In the genomic region with DNA sequence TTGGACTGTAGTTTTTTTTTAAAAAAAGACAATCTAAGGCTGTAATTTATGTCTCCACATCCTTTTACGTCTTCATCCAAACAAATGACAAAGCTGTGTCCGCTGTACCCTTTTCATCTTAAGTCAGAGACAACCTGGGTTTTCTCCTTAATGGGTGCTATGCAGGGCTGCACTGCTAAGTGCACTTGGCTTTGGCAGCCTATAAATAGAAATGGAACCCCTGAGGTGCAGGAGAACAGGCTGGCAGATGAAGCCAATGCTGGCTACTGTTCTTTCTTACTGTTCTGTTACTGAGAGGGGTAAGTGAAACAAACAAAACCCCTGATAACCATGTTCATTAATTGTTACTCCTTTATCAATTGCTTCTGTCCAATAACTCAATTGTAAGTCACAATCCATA, we compare ENCODE assay signal across 18 cellular contexts. TPM values are rescaled to one million over a fixed set of nuclear protein-coding genes. Genes with fewer than 3 reads are reported as not detected.
A peak's percentile ranks its signal among the peaks of the same experiment; 100 is the strongest.
DNase-seq lines count a peak whose midpoint lies in the region; ATAC-seq and TF ChIP-seq lines count a peak whose summit lies in the region.
"Had no signal": no experiment of that assay in that cellular context is flagged by ENCODE, and none has a peak within 500 bp of the region (broad histone marks: within the 10 kb centered on the region; RNA-seq: fewer than 3 reads in every experiment).

No MANE protein-coding gene starts in this region.

- DNase-seq in NCI-H2029 (lab: John Stamatoyannopoulos, UW), result peak; percentile 9
- DNase-seq in NCI-H2029 treated with DMSO at 0.1 percent for 48 hours (lab: John Stamatoyannopoulos, UW), result no peak
- DNase-seq in NCI-H2107 (lab: John Stamatoyannopoulos, UW), result peak; percentile 75
- peak; percentile 73 for DNase-seq in NCI-H510A treated with DMSO at 0.1 percent for 48 hours (lab: John Stamatoyannopoulos, UW)
- DNase-seq in upper lobe of left lung, result no peak
- DNase-seq in DMS 273 (lab: John Stamatoyannopoulos, UW; ENCODE audit: unreplicated experiment), result no peak
- DNase-seq: 8988T; BE2C; Calu3; CD4-positive, alpha-beta T cell; KG1; NCI-H524 treated with DMSO at 0.1 percent for 48 hours had no signal

- H3K27ac ChIP-seq in upper lobe of left lung, result no peak overlapping the region
- H3K27ac ChIP-seq: RWPE1 had no signal

- 68 to 78% methylated on average over 2 of the region's 2 CpGs for WGBS in upper lobe of left lung, 2 donors

- no peak overlapping the region for H3K4me3 ChIP-seq in upper lobe of left lung
- H3K4me3 ChIP-seq: GM23338 had no signal

- H3K27me3 ChIP-seq in upper lobe of left lung, result no peaks in the 10 kb centered on the region

- H3K9me3 ChIP-seq in upper lobe of left lung, result no peaks in the 10 kb centered on the region
- H3K9me3 ChIP-seq: BE2C had no signal

- no peaks in the 10 kb centered on the region for H3K4me1 ChIP-seq in upper lobe of left lung
- H3K4me1 ChIP-seq: BE2C had no signal

- no peak for TF ChIP-seq POLR2A in upper lobe of left lung (IDR thresholded peaks at IDR 0.05)

- TF ChIP-seq EP300 in upper lobe of left lung (IDR thresholded peaks at IDR 0.05), result no peak

- TF ChIP-seq CTCF in upper lobe of left lung (IDR thresholded peaks at IDR 0.05), result no peak

- ATAC-seq in HG02610 (IDR thresholded peaks at IDR 0.05; ENCODE audit: unreplicated experiment) (no peak), upper lobe of left lung (ENCODE audit: low FRiP score in 2 of 2) (no peak), GM18909 (IDR thresholded peaks at IDR 0.05; ENCODE audit: poor library complexity, unreplicated experiment) (no peak)
- ATAC-seq: GM23338, HCT116, HepG2 had no signal

- no peaks in the 10 kb centered on the region for H3K36me3 ChIP-seq in upper lobe of left lung
- H3K36me3 ChIP-seq: BE2C had no signal

RNA-seq across cellular contexts. Expression of a gene that starts 47.1 kb away (rescaled TPM):
- 10 to 100 TPM in 4 of 6 donors, 1 to 10 TPM in 2; 6.0 to 16.6 (median 11.6) TPM for total RNA-seq in upper lobe of left lung

Comparison
In these comparisons a context has a peak if more than half of its experiments do, and no peak if none do; other contexts are left out.
1. DNase-seq: peak in NCI-H2029 (single experiment), NCI-H2107 (single experiment) and NCI-H510A treated with DMSO at 0.1 percent for 48 hours (single experiment); none in NCI-H2029 treated with DMSO at 0.1 percent for 48 hours (single experiment), upper lobe of left lung (0 of 2) and DMS 273 (single experiment).